In genomic region chr19:17467471-17468301, GRCh38 we compare ENCODE assay signal across 13 cellular contexts. TPM values are rescaled to one million over a fixed set of nuclear protein-coding genes. Genes with fewer than 3 reads are reported as not detected.
DNase-seq lines count a peak whose midpoint lies in the region; ATAC-seq and TF ChIP-seq lines count a peak whose summit lies in the region.
"Had no signal": no experiment of that assay in that cellular context is flagged by ENCODE, and none has a peak within 500 bp of the region (broad histone marks: within the 10 kb centered on the region; RNA-seq: fewer than 3 reads in every experiment).

No MANE protein-coding gene starts in this region.

- H3K4me3 ChIP-seq in right atrium auricular region, result peak overlapping the region in 1 of 2 donors; percentile 93
- H3K4me3 ChIP-seq in upper lobe of right lung, result no peak overlapping the region
- H3K4me3 ChIP-seq: GM12878, mucosa of descending colon had no signal

- peaks cover 12% of the 10 kb centered on the region for H3K27me3 Mint-ChIP-seq in neural crest cell (ENCODE audit: low read depth)
- H3K27me3 Mint-ChIP-seq in activated T-helper 1 cell treated with anti-CD3 and anti-CD28 coated beads, Interleukin-12 subunit alpha, Interleukin-12 subunit beta, Interleukin-2, Interleukin-4 antibody, amounts not matched to agents 30 ng/mL and 10 ng/mL and 1 ng/mL, durations not matched to agents 14 hours and 24 hours and 36 hours (ENCODE audit: insufficient read depth), result peaks cover 26% of the 10 kb centered on the region

- peaks cover 2% of the 10 kb centered on the region for H3K36me3 ChIP-seq in right atrium auricular region
- no peaks in the 10 kb centered on the region for H3K36me3 ChIP-seq in upper lobe of right lung

- DNase-seq in right atrium auricular region (ENCODE audit: low spot score) (no peak), left ventricle myocardium superior (no peak), caudate nucleus (lab: John Stamatoyannopoulos, UW) (no peak), neural crest cell (ENCODE audit: low read depth, low spot score) (no peak), upper lobe of right lung (no peak), NCI-H187 (lab: John Stamatoyannopoulos, UW) (no peak), NCI-H2227 treated with DMSO at 0.1 percent for 48 hours (lab: John Stamatoyannopoulos, UW) (no peak)
- DNase-seq in activated T-helper 1 cell treated with anti-CD3 and anti-CD28 coated beads, Interleukin-12 subunit alpha, Interleukin-12 subunit beta, Interleukin-2, Interleukin-4 antibody, amounts not matched to agents 30 ng/mL and 10 ng/mL and 1 ng/mL, durations not matched to agents 14 hours and 24 hours and 36 hours (ENCODE audit: low spot score), result no peak
- DNase-seq: cerebellar nuclear complex, DMS79, NCI-H2171 treated with DMSO at 0.1 percent for 48 hours had no signal

- H3K4me1 Mint-ChIP-seq in neural crest cell, result peaks cover 28% of the 10 kb centered on the region
- peaks cover 23% of the 10 kb centered on the region for H3K4me1 Mint-ChIP-seq in activated T-helper 1 cell treated with anti-CD3 and anti-CD28 coated beads, Interleukin-12 subunit alpha, Interleukin-12 subunit beta, Interleukin-2, Interleukin-4 antibody, amounts not matched to agents 30 ng/mL and 10 ng/mL and 1 ng/mL, durations not matched to agents 14 hours and 24 hours and 36 hours (ENCODE audit: low read depth)

- TF ChIP-seq CTCF in right atrium auricular region (IDR thresholded peaks at IDR 0.05), result no peak
- TF ChIP-seq CTCF in neural crest cell (conservative IDR thresholded peaks at IDR 0.05), result no peak
- TF ChIP-seq CTCF in upper lobe of right lung (IDR thresholded peaks at IDR 0.05), result no peak

- H3K4me1 ChIP-seq in right atrium auricular region, result peaks cover 0 to 29% of the 10 kb centered on the region in 2 donors
- H3K4me1 ChIP-seq in upper lobe of right lung, result peaks cover 27% of the 10 kb centered on the region

- ATAC-seq in left ventricle myocardium superior (no peak), upper lobe of right lung (no peak)
- ATAC-seq: GM12878, mucosa of descending colon had no signal

- no peaks in the 10 kb centered on the region for H3K9me3 ChIP-seq in right atrium auricular region
- no peaks in the 10 kb centered on the region for H3K9me3 ChIP-seq in upper lobe of right lung
- H3K9me3 ChIP-seq: mucosa of descending colon had no signal

- intact Hi-C loops in left ventricle myocardium superior (cut with micrococcal nuclease), result no loop called here
- intact Hi-C loops in upper lobe of right lung (cut with DNase I), result no loop called here
- intact Hi-C loops in activated T-helper 1 cell treated with anti-CD3 and anti-CD28 coated beads, Interleukin-12 subunit alpha, Interleukin-12 subunit beta, Interleukin-2, Interleukin-4 antibody, amounts not matched to agents 30 ng/mL and 10 ng/mL and 1 ng/mL, durations not matched to agents 14 hours and 24 hours and 36 hours (cut with micrococcal nuclease), result no loop called here

- H3K9me3 Mint-ChIP-seq in neural crest cell, result no peaks in the 10 kb centered on the region
- no peaks in the 10 kb centered on the region for H3K9me3 Mint-ChIP-seq in activated T-helper 1 cell treated with anti-CD3 and anti-CD28 coated beads, Interleukin-12 subunit alpha, Interleukin-12 subunit beta, Interleukin-2, Interleukin-4 antibody, amounts not matched to agents 30 ng/mL and 10 ng/mL and 1 ng/mL, durations not matched to agents 14 hours and 24 hours and 36 hours

- peak overlapping the region; percentile 90 to 93 for H3K27ac ChIP-seq in right atrium auricular region
- peak overlapping the region; percentile 95 for H3K27ac ChIP-seq in caudate nucleus (ENCODE audit: low read depth, low read length)
- H3K27ac ChIP-seq in upper lobe of right lung, result peak overlapping the region; percentile 91

- no peak overlapping the region for H3K27ac Mint-ChIP-seq in neural crest cell (ENCODE audit: unreplicated experiment)
- no peak overlapping the region for H3K27ac Mint-ChIP-seq in activated T-helper 1 cell treated with anti-CD3 and anti-CD28 coated beads, Interleukin-12 subunit alpha, Interleukin-12 subunit beta, Interleukin-2, Interleukin-4 antibody, amounts not matched to agents 30 ng/mL and 10 ng/mL and 1 ng/mL, durations not matched to agents 14 hours and 24 hours and 36 hours

- peak overlapping the region; percentile 98 for H3K4me3 Mint-ChIP-seq in neural crest cell
- H3K4me3 Mint-ChIP-seq in activated T-helper 1 cell treated with anti-CD3 and anti-CD28 coated beads, Interleukin-12 subunit alpha, Interleukin-12 subunit beta, Interleukin-2, Interleukin-4 antibody, amounts not matched to agents 30 ng/mL and 10 ng/mL and 1 ng/mL, durations not matched to agents 14 hours and 24 hours and 36 hours, result no peak overlapping the region

- H3K36me3 Mint-ChIP-seq in neural crest cell (ENCODE audit: low read depth), result no peaks in the 10 kb centered on the region
- no peaks in the 10 kb centered on the region for H3K36me3 Mint-ChIP-seq in activated T-helper 1 cell treated with anti-CD3 and anti-CD28 coated beads, Interleukin-12 subunit alpha, Interleukin-12 subunit beta, Interleukin-2, Interleukin-4 antibody, amounts not matched to agents 30 ng/mL and 10 ng/mL and 1 ng/mL, durations not matched to agents 14 hours and 24 hours and 36 hours (ENCODE audit: low read depth)

- H3K27me3 ChIP-seq in right atrium auricular region (no peaks in the 10 kb centered on the region), upper lobe of right lung (no peaks in the 10 kb centered on the region)

RNA-seq across cellular contexts. Expression of gene SLC27A1, which starts 2.6 kb away (rescaled TPM):
- 10 to 100 TPM; 31.2 to 65.6 TPM for total RNA-seq in right atrium auricular region
- 68.9 TPM for total RNA-seq in left ventricle myocardium superior
- total RNA-seq in neural crest cell, result 17.4 and 17.9 TPM in 2 replicates
- 27.8 TPM for total RNA-seq in upper lobe of right lung
- total RNA-seq in activated T-helper 1 cell treated with anti-CD3 and anti-CD28 coated beads, Interleukin-12 subunit alpha, Interleukin-12 subunit beta, Interleukin-2, Interleukin-4 antibody, amounts not matched to agents 30 ng/mL and 10 ng/mL and 1 ng/mL, durations not matched to agents 14 hours and 24 hours and 36 hours, result 1.7 and 2.0 TPM in 2 replicates

RNA-seq across cellular contexts. Expression of gene NXNL1, which starts 7.0 kb away (rescaled TPM):
- total RNA-seq in right atrium auricular region, result not detected
- total RNA-seq in left ventricle myocardium superior, result not detected
- total RNA-seq in neural crest cell, result not detected in 2 replicates
- not detected for total RNA-seq in upper lobe of right lung
- total RNA-seq in activated T-helper 1 cell treated with anti-CD3 and anti-CD28 coated beads, Interleukin-12 subunit alpha, Interleukin-12 subunit beta, Interleukin-2, Interleukin-4 antibody, amounts not matched to agents 30 ng/mL and 10 ng/mL and 1 ng/mL, durations not matched to agents 14 hours and 24 hours and 36 hours, result not detected in 2 replicates
- total RNA-seq: GM12878, mucosa of descending colon had no signal

RNA-seq across cellular contexts. Expression of gene TMEM221, which starts 19.2 kb away (rescaled TPM):
- under 1 TPM; 0.30 to 0.51 TPM for total RNA-seq in right atrium auricular region
- total RNA-seq in left ventricle myocardium superior, result not detected
- 0.71 and 0.96 TPM in 2 replicates for total RNA-seq in neural crest cell
- not detected for total RNA-seq in upper lobe of right lung
- total RNA-seq in activated T-helper 1 cell treated with anti-CD3 and anti-CD28 coated beads, Interleukin-12 subunit alpha, Interleukin-12 subunit beta, Interleukin-2, Interleukin-4 antibody, amounts not matched to agents 30 ng/mL and 10 ng/mL and 1 ng/mL, durations not matched to agents 14 hours and 24 hours and 36 hours, result not detected in 2 replicates
- total RNA-seq: GM12878 had no signal

RNA-seq across cellular contexts. Expression of gene PGLS, which starts 43.8 kb away (rescaled TPM):
- total RNA-seq in right atrium auricular region (10 to 100 TPM; 20.4 to 35.9 TPM), left ventricle myocardium superior (19.7 TPM), neural crest cell (91.2 and 99.7 TPM in 2 replicates), upper lobe of right lung (78.0 TPM)
- 58.9 and 61.3 TPM in 2 replicates for total RNA-seq in activated T-helper 1 cell treated with anti-CD3 and anti-CD28 coated beads, Interleukin-12 subunit alpha, Interleukin-12 subunit beta, Interleukin-2, Interleukin-4 antibody, amounts not matched to agents 30 ng/mL and 10 ng/mL and 1 ng/mL, durations not matched to agents 14 hours and 24 hours and 36 hours

RNA-seq across cellular contexts. Expression of gene MVB12A, which starts 47.8 kb away (rescaled TPM):
- total RNA-seq in right atrium auricular region (10 to 100 TPM; 24.8 to 39.0 TPM), left ventricle myocardium superior (18.9 TPM), neural crest cell (47.6 and 48.1 TPM in 2 replicates), upper lobe of right lung (36.3 TPM)
- 40.8 and 42.7 TPM in 2 replicates for total RNA-seq in activated T-helper 1 cell treated with anti-CD3 and anti-CD28 coated beads, Interleukin-12 subunit alpha, Interleukin-12 subunit beta, Interleukin-2, Interleukin-4 antibody, amounts not matched to agents 30 ng/mL and 10 ng/mL and 1 ng/mL, durations not matched to agents 14 hours and 24 hours and 36 hours
